In the genomic region with DNA sequence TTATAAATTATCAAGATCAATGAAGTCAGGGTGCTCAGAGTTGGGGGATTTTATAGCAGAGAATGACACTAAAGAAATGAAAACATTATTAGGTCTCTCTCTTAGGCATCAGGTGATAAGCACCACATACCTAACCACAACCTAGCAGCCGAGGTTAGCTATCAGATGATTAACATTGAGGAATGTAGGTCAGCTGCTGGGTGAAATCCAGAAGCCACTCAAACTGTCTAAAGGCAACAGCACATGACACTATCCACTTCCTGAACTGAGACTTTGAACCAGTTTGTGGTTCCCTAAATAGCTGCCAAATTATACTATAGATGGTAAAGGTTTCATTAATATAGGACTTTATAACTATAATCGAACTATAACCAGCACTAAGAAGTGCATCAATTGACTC, we compare ENCODE assay signal across 10 cellular contexts. TPM values are rescaled to one million over a fixed set of nuclear protein-coding genes. Genes with fewer than 3 reads are reported as not detected.
DNase-seq lines count a peak whose midpoint lies in the region; ATAC-seq and TF ChIP-seq lines count a peak whose summit lies in the region.
"Had no signal": no experiment of that assay in that cellular context is flagged by ENCODE, and none has a peak within 500 bp of the region (broad histone marks: within the 10 kb centered on the region; RNA-seq: fewer than 3 reads in every experiment).

No MANE protein-coding gene starts in this region.

- CTCF ChIA-PET in activated naive CD4-positive, alpha-beta T cell treated with anti-CD3 and anti-CD28 coated beads for 36 hours (lab: Charles Lee), result interaction anchor here (0.9 to 2.0 kb wide), 6 partner anchors 12 to 240 kb away, joined by 3 to 7 read pairs (median 4); no protein-coding TSS in a partner anchor

- TF ChIP-seq POLR2A in transverse colon (IDR thresholded peaks at IDR 0.05), result no peak

- no peaks in the 10 kb centered on the region for H3K9me3 ChIP-seq in transverse colon

- H3K27me3 Mint-ChIP-seq in activated naive CD4-positive, alpha-beta T cell treated with anti-CD3 and anti-CD28 coated beads for 36 hours (ENCODE audit: low read depth), result no peaks in the 10 kb centered on the region
- no peaks in the 10 kb centered on the region for H3K27me3 Mint-ChIP-seq in stimulated activated naive CD8-positive, alpha-beta T cell treated with anti-CD3 and anti-CD28 coated beads, Interleukin-15, amount 100 ng/mL, for 72 hours

- no peak for TF ChIP-seq EP300 in transverse colon (IDR thresholded peaks at IDR 0.05; ENCODE audit: low read depth)

- H3K36me3 ChIP-seq in transverse colon, result no peaks in the 10 kb centered on the region

- 32 to 42% methylated on average over 2 of the region's 2 CpGs for WGBS in transverse colon (ENCODE audit: low coverage in 1 of 2), 2 donors

- peak; percentile 75 for ATAC-seq in stimulated activated naive CD8-positive, alpha-beta T cell treated with anti-CD3 and anti-CD28 coated beads, Interleukin-15, amount 100 ng/mL, for 72 hours
- no peak for ATAC-seq in GM18907 (IDR thresholded peaks at IDR 0.05; ENCODE audit: unreplicated experiment)

- H3K27ac ChIP-seq in transverse colon, result no peak overlapping the region
- H3K27ac ChIP-seq: SK-N-MC had no signal

- H3K4me1 ChIP-seq in transverse colon, result peaks cover 0 to 28% (median 9%) of the 10 kb centered on the region in 4 donors

- no peak overlapping the region for H3K4me3 Mint-ChIP-seq in activated naive CD4-positive, alpha-beta T cell treated with anti-CD3 and anti-CD28 coated beads for 36 hours
- H3K4me3 Mint-ChIP-seq in stimulated activated naive CD8-positive, alpha-beta T cell treated with anti-CD3 and anti-CD28 coated beads, Interleukin-15, amount 100 ng/mL, for 72 hours, result peak overlapping the region in 1 of 2 donors; percentile 42

- no peak overlapping the region for H3K4me3 ChIP-seq in fibroblast of the aortic adventitia (ENCODE audit: low read depth, low read length)
- no peak overlapping the region for H3K4me3 ChIP-seq in transverse colon
- H3K4me3 ChIP-seq: SK-N-MC had no signal

- peaks cover 7% of the 10 kb centered on the region for H3K36me3 Mint-ChIP-seq in activated naive CD4-positive, alpha-beta T cell treated with anti-CD3 and anti-CD28 coated beads for 36 hours (ENCODE audit: low read depth)

- H3K27me3 ChIP-seq in transverse colon, result no peaks in the 10 kb centered on the region

- in situ Hi-C loops in transverse colon (cut with MboI; ENCODE audit: low pct_ligation_motif_present in 1 of 4, low pct_unique_long_range_greater_than_20kb in 1 of 4, low sequenced_read_pairs in 3 of 4), result loop anchor here in 2 of 4 donors (10.0 to 25.0 kb wide), 2 partner anchors 112 to 125 kb away; a partner anchor contains a TSS

- intact Hi-C loops in activated naive CD4-positive, alpha-beta T cell treated with anti-CD3 and anti-CD28 coated beads for 36 hours (cut with micrococcal nuclease), result loop anchor here (2.0 kb wide), 2 partner anchors 22 to 110 kb away; a partner anchor contains a TSS
- intact Hi-C loops in transverse colon (cut with DNase I; ENCODE audit: low total_unique reads), result no loop called here

- peak overlapping the region; percentile 82 for H3K27ac Mint-ChIP-seq in activated naive CD4-positive, alpha-beta T cell treated with anti-CD3 and anti-CD28 coated beads for 36 hours
- H3K27ac Mint-ChIP-seq in stimulated activated naive CD8-positive, alpha-beta T cell treated with anti-CD3 and anti-CD28 coated beads, Interleukin-15, amount 100 ng/mL, for 72 hours, result peak overlapping the region; percentile 29

- TF ChIP-seq CTCF in fibroblast of the aortic adventitia (IDR thresholded peaks at IDR 0.05; ENCODE audit: insufficient read depth, low read length), result no peak
- no peak for TF ChIP-seq CTCF in transverse colon (IDR thresholded peaks at IDR 0.05)

- DNase-seq in activated naive CD4-positive, alpha-beta T cell treated with anti-CD3 and anti-CD28 coated beads for 36 hours, result peak; percentile 62
- no peak for DNase-seq in activated naive CD4-positive, alpha-beta T cell (lab: John Stamatoyannopoulos, UW)
- peak in 3 of 5 experiments; percentile 40 to 76 (median 74) for DNase-seq in T-helper 2 cell
- DNase-seq in fibroblast of the aortic adventitia (ENCODE audit: low read depth), result peak; percentile 36
- DNase-seq in stimulated activated naive CD8-positive, alpha-beta T cell treated with anti-CD3 and anti-CD28 coated beads, Interleukin-15, amount 100 ng/mL, for 72 hours, result peak in 1 of 2 donors; percentile 54
- DNase-seq in dedifferentiated amniotic fluid mesenchymal stem cell (ENCODE audit: extremely low spot score), result no peak
- no peak for DNase-seq in transverse colon
- DNase-seq: DMS53 had no signal

- peaks cover 60% of the 10 kb centered on the region for H3K4me1 Mint-ChIP-seq in activated naive CD4-positive, alpha-beta T cell treated with anti-CD3 and anti-CD28 coated beads for 36 hours (ENCODE audit: low read depth)
- peaks cover 45% of the 10 kb centered on the region for H3K4me1 Mint-ChIP-seq in stimulated activated naive CD8-positive, alpha-beta T cell treated with anti-CD3 and anti-CD28 coated beads, Interleukin-15, amount 100 ng/mL, for 72 hours

- no peaks in the 10 kb centered on the region for H3K9me3 Mint-ChIP-seq in activated naive CD4-positive, alpha-beta T cell treated with anti-CD3 and anti-CD28 coated beads for 36 hours
- no peaks in the 10 kb centered on the region for H3K9me3 Mint-ChIP-seq in stimulated activated naive CD8-positive, alpha-beta T cell treated with anti-CD3 and anti-CD28 coated beads, Interleukin-15, amount 100 ng/mL, for 72 hours

RNA-seq across cellular contexts. Expression of a gene that starts 4.7 kb away (rescaled TPM):
- total RNA-seq in activated naive CD4-positive, alpha-beta T cell treated with anti-CD3 and anti-CD28 coated beads for 36 hours, result 10 to 100 TPM; 18.3 to 21.2 TPM
- 14.6 and 66.3 TPM in 2 replicates for total RNA-seq in fibroblast of the aortic adventitia (ENCODE audit: low replicate concordance)
- total RNA-seq in transverse colon, result 10 to 100 TPM; 24.3 to 42.2 (median 35.6) TPM

Comparison
In these comparisons a context has a peak if more than half of its experiments do, and no peak if none do; other contexts are left out.
1. DNase-seq: peak in activated naive CD4-positive, alpha-beta T cell treated with anti-CD3 and anti-CD28 coated beads for 36 hours (single experiment), T-helper 2 cell (3 of 5) and fibroblast of the aortic adventitia (single experiment); none in activated naive CD4-positive, alpha-beta T cell (0 of 4), dedifferentiated amniotic fluid mesenchymal stem cell (single experiment) and transverse colon (single experiment).